In genomic region chr4:112705891-112706839, GRCh38 we compare ENCODE assay signal across 8 cellular contexts.
A peak's percentile ranks its signal among the peaks of the same experiment; 100 is the strongest.
DNase-seq lines count a peak whose midpoint lies in the region; ATAC-seq and TF ChIP-seq lines count a peak whose summit lies in the region.
"Not testable (repeated sequence)": the region's sequence is repeated elsewhere in the genome, so short reads cannot be mapped to it uniquely, and the experiment has no call there.

No MANE protein-coding gene starts in this region.

- peaks cover 7 to 16% (median 14%) of the 10 kb centered on the region in 3 donors for H3K4me1 Mint-ChIP-seq in IgD-negative memory B cell
- peaks cover 19% of the 10 kb centered on the region for H3K4me1 Mint-ChIP-seq in stimulated activated naive CD8-positive, alpha-beta T cell treated with anti-CD3 and anti-CD28 coated beads, Interleukin-15, Interleukin-2, amounts not matched to agents 100 ng/mL and 50 ng/mL, for 24 hours (ENCODE audit: low read depth)

- peaks cover 0 to 19% (median 0%) of the 10 kb centered on the region in 3 donors for H3K4me1 ChIP-seq in gastroesophageal sphincter
- H3K4me1 ChIP-seq in muscle layer of colon (ENCODE audit: insufficient read depth, low read length) = not testable (repeated sequence)

- DNase-seq in DMS 273 (lab: John Stamatoyannopoulos, UW; ENCODE audit: unreplicated experiment) (peak; percentile 52), amygdala (lab: John Stamatoyannopoulos, UW) (peak in 33 of 56 donors; percentile 2 to 62 (median 20))
- DNase-seq in SK-N-MC (ENCODE audit: low read depth, low spot score) = not testable (repeated sequence)

- peak overlapping the region in 1 of 3 donors; percentile 17 for H3K27ac Mint-ChIP-seq in IgD-negative memory B cell
- peak overlapping the region; percentile 51 for H3K27ac Mint-ChIP-seq in stimulated activated naive CD8-positive, alpha-beta T cell treated with anti-CD3 and anti-CD28 coated beads, Interleukin-15, Interleukin-2, amounts not matched to agents 100 ng/mL and 50 ng/mL, for 24 hours

- H3K9me3 ChIP-seq in SK-N-MC (ENCODE audit: low read depth, low read length); gastroesophageal sphincter; muscle layer of colon (ENCODE audit: low read length): not testable (repeated sequence)

- peak overlapping the region; percentile 34 for H3K9ac ChIP-seq in SK-N-MC (ENCODE audit: insufficient read length)
- H3K9ac ChIP-seq in muscle layer of colon (ENCODE audit: low read length) = not testable (repeated sequence)

- H3K4me3 ChIP-seq in SK-N-MC = peak overlapping the region; percentile 91
- peak overlapping the region; percentile 66 to 73 for H3K4me3 ChIP-seq in gastroesophageal sphincter
- peak overlapping the region; percentile 26 to 74 for H3K4me3 ChIP-seq in muscle layer of colon (ENCODE audit: low read depth in 1 of 2, low read length in 2 of 2)

- H3K9me3 Mint-ChIP-seq in IgD-negative memory B cell; stimulated activated naive CD8-positive, alpha-beta T cell treated with anti-CD3 and anti-CD28 coated beads, Interleukin-15, Interleukin-2, amounts not matched to agents 100 ng/mL and 50 ng/mL, for 24 hours: not testable (repeated sequence)

- TF ChIP-seq CTCF in gastroesophageal sphincter (IDR thresholded peaks at IDR 0.05) = not testable (repeated sequence)

- ATAC-seq in GM21576 (IDR thresholded peaks at IDR 0.05; ENCODE audit: unreplicated experiment) = peak; percentile 40
- ATAC-seq in gastroesophageal sphincter = peak; percentile 68

- H3K27me3 Mint-ChIP-seq in IgD-negative memory B cell = peaks cover 34% of the 10 kb centered on the region
- H3K27me3 Mint-ChIP-seq in stimulated activated naive CD8-positive, alpha-beta T cell treated with anti-CD3 and anti-CD28 coated beads, Interleukin-15, Interleukin-2, amounts not matched to agents 100 ng/mL and 50 ng/mL, for 24 hours = peaks cover 52% of the 10 kb centered on the region

- not testable (repeated sequence) for TF ChIP-seq EP300 in gastroesophageal sphincter (IDR thresholded peaks at IDR 0.05)

- peak overlapping the region; percentile 88 to 95 (median 92) for H3K4me3 Mint-ChIP-seq in IgD-negative memory B cell
- peak overlapping the region; percentile 90 for H3K4me3 Mint-ChIP-seq in stimulated activated naive CD8-positive, alpha-beta T cell treated with anti-CD3 and anti-CD28 coated beads, Interleukin-15, Interleukin-2, amounts not matched to agents 100 ng/mL and 50 ng/mL, for 24 hours

- H3K27ac ChIP-seq in SK-N-MC; muscle layer of colon (ENCODE audit: low read depth, low read length): not testable (repeated sequence)
- peak overlapping the region in 3 of 4 donors; percentile 52 to 77 (median 75) for H3K27ac ChIP-seq in gastroesophageal sphincter

- WGBS in gastroesophageal sphincter (ENCODE audit: low coverage in 1 of 2), 2 donors = 0% methylated on average over 1 to 10 of the region's 74 CpGs

- TF ChIP-seq POLR2A in gastroesophageal sphincter (IDR thresholded peaks at IDR 0.05) = not testable (repeated sequence)

- H3K36me3 Mint-ChIP-seq in IgD-negative memory B cell; stimulated activated naive CD8-positive, alpha-beta T cell treated with anti-CD3 and anti-CD28 coated beads, Interleukin-15, Interleukin-2, amounts not matched to agents 100 ng/mL and 50 ng/mL, for 24 hours (ENCODE audit: low read depth): not testable (repeated sequence)

- not testable (repeated sequence) for H3K27me3 ChIP-seq in gastroesophageal sphincter
- peaks cover 0 to 12% of the 10 kb centered on the region in 2 donors for H3K27me3 ChIP-seq in muscle layer of colon (ENCODE audit: control insufficient read depth in 1 of 2, insufficient read depth in 2 of 2, low read length in 2 of 2)

- H3K36me3 ChIP-seq in SK-N-MC (ENCODE audit: insufficient read depth, low read length); gastroesophageal sphincter; muscle layer of colon (ENCODE audit: insufficient read depth, low read length): not testable (repeated sequence)
